Comparison of ENCODE assay signal across 25 cellular contexts in genomic region chr10:88033380-88033779, GRCh38.
"Had no signal": no experiment of that assay in that cellular context is flagged by ENCODE, and none has a peak within 500 bp of the region (broad histone marks: within the 10 kb centered on the region; RNA-seq: fewer than 3 reads in every experiment).

No MANE protein-coding gene starts in this region.

- H3K9ac ChIP-seq: KMS-11 had no signal

- FAIRE-seq: colon, RCC 7860 had no signal

- H3K4me3 Mint-ChIP-seq: activated CD4-positive, alpha-beta memory T cell treated with anti-CD3 and anti-CD28 coated beads, Interleukin-2, amount 10 ng/mL, durations not matched to agents 7 days and 5 days; activated CD4-positive, alpha-beta T cell treated with anti-CD3 and anti-CD28 coated beads for 36 hours; activated naive CD4-positive, alpha-beta T cell treated with anti-CD3 and anti-CD28 coated beads, Interleukin-2, amount 10 ng/mL, durations not matched to agents 7 days and 5 days; activated naive CD8-positive, alpha-beta T cell treated with anti-CD3 and anti-CD28 coated beads for 36 hours; activated T-cell treated with anti-CD3 and anti-CD28 coated beads, Interleukin-2, amount 50 U/mL, for 72 hours; T-helper 17 cell had no signal

- DNase-seq: activated CD4-positive, alpha-beta memory T cell treated with anti-CD3 and anti-CD28 coated beads, Interleukin-2, amount 10 ng/mL, durations not matched to agents 7 days and 5 days; activated CD4-positive, alpha-beta T cell treated with anti-CD3 and anti-CD28 coated beads for 36 hours; activated CD4-positive, alpha-beta T cell treated with anti-CD3 and anti-CD28 coated beads, Interleukin-2, amount 50 U/mL, for 1 hour; activated gamma-delta T cell treated with Interleukin-2 at 50 U/mL for 16 hours; activated naive CD4-positive, alpha-beta T cell treated with anti-CD3 and anti-CD28 coated beads, Interleukin-2, amount 10 ng/mL, durations not matched to agents 7 days and 5 days; activated naive CD8-positive, alpha-beta T cell treated with anti-CD3 and anti-CD28 coated beads for 36 hours; activated T-cell treated with anti-CD3 and anti-CD28 coated beads for 4 hours; activated T-cell treated with anti-CD3 and anti-CD28 coated beads, Interleukin-2, amount 50 U/mL, for 72 hours; brain microvascular endothelial cell; NCI-H1105 treated with DMSO at 0.1 percent for 48 hours; NCI-H1436 treated with DMSO at 0.1 percent for 48 hours; NCI-H187 treated with DMSO at 0.1 percent for 48 hours; NCI-H2081 treated with DMSO at 0.1 percent for 48 hours; NCI-H446; NCI-H524; PC-3; SHP77; T-helper 17 cell; T-helper 9 cell; WERI-Rb-1 had no signal

- H3K36me3 ChIP-seq: brain microvascular endothelial cell, cardiac muscle cell, WERI-Rb-1 had no signal

- H3K27ac ChIP-seq: brain microvascular endothelial cell, cardiac muscle cell, KMS-11, WERI-Rb-1 had no signal

- H3K27me3 ChIP-seq: brain microvascular endothelial cell, cardiac muscle cell had no signal

- H3K4me2 ChIP-seq: KMS-11 had no signal

- H3K9me3 Mint-ChIP-seq: activated CD4-positive, alpha-beta memory T cell treated with anti-CD3 and anti-CD28 coated beads, Interleukin-2, amount 10 ng/mL, durations not matched to agents 7 days and 5 days; activated naive CD4-positive, alpha-beta T cell treated with anti-CD3 and anti-CD28 coated beads, Interleukin-2, amount 10 ng/mL, durations not matched to agents 7 days and 5 days; activated naive CD8-positive, alpha-beta T cell treated with anti-CD3 and anti-CD28 coated beads for 36 hours; activated T-cell treated with anti-CD3 and anti-CD28 coated beads, Interleukin-2, amount 50 U/mL, for 72 hours; activated T-helper 2 cell treated with anti-CD3 and anti-CD28 coated beads, Interferon-gamma antibody, Interleukin-2, Interleukin-4, amounts not matched to agents 10 μg/mL and 5 μg/mL and 100 μg/mL, durations not matched to agents 14 hours and 24 hours and 36 hours had no signal

- H3K36me3 Mint-ChIP-seq: activated naive CD4-positive, alpha-beta T cell treated with anti-CD3 and anti-CD28 coated beads, Interleukin-2, amount 10 ng/mL, durations not matched to agents 7 days and 5 days; activated naive CD8-positive, alpha-beta T cell treated with anti-CD3 and anti-CD28 coated beads for 36 hours had no signal

- H3K27ac Mint-ChIP-seq: activated CD4-positive, alpha-beta memory T cell treated with anti-CD3 and anti-CD28 coated beads, Interleukin-2, amount 10 ng/mL, durations not matched to agents 7 days and 5 days; activated CD4-positive, alpha-beta T cell treated with anti-CD3 and anti-CD28 coated beads for 36 hours; activated naive CD4-positive, alpha-beta T cell treated with anti-CD3 and anti-CD28 coated beads, Interleukin-2, amount 10 ng/mL, durations not matched to agents 7 days and 5 days; activated naive CD8-positive, alpha-beta T cell treated with anti-CD3 and anti-CD28 coated beads for 36 hours; activated T-cell treated with anti-CD3 and anti-CD28 coated beads, Interleukin-2, amount 50 U/mL, for 72 hours; activated T-helper 2 cell treated with anti-CD3 and anti-CD28 coated beads, Interferon-gamma antibody, Interleukin-2, Interleukin-4, amounts not matched to agents 10 μg/mL and 5 μg/mL and 100 μg/mL, durations not matched to agents 14 hours and 24 hours and 36 hours; T-helper 17 cell had no signal

- H3K27me3 Mint-ChIP-seq: activated CD4-positive, alpha-beta memory T cell treated with anti-CD3 and anti-CD28 coated beads, Interleukin-2, amount 10 ng/mL, durations not matched to agents 7 days and 5 days; activated CD4-positive, alpha-beta T cell treated with anti-CD3 and anti-CD28 coated beads for 36 hours; activated naive CD4-positive, alpha-beta T cell treated with anti-CD3 and anti-CD28 coated beads, Interleukin-2, amount 10 ng/mL, durations not matched to agents 7 days and 5 days; activated naive CD8-positive, alpha-beta T cell treated with anti-CD3 and anti-CD28 coated beads for 36 hours; T-helper 17 cell had no signal

- H3K4me3 ChIP-seq: cardiac muscle cell had no signal
